Comparison of ENCODE assay signal across 25 cellular contexts in genomic region chr3:12946134-12946533, GRCh38.
DNase-seq lines count a peak whose midpoint lies in the region; ATAC-seq and TF ChIP-seq lines count a peak whose summit lies in the region.
"Had no signal": no experiment of that assay in that cellular context is flagged by ENCODE, and none has a peak within 500 bp of the region (broad histone marks: within the 10 kb centered on the region; RNA-seq: fewer than 3 reads in every experiment).

No MANE protein-coding gene starts in this region.

- no peak for ATAC-seq in stimulated activated memory B cell treated with anti-CD40 and anti-IgM and Interleukin-4, amounts not matched to agents 10 μg/mL and 1 μg/mL and 100 μg/mL, for 72 hours
- no peak for ATAC-seq in HG03439 (IDR thresholded peaks at IDR 0.05; ENCODE audit: unreplicated experiment)
- no peak for ATAC-seq in GM18861 (IDR thresholded peaks at IDR 0.05; ENCODE audit: unreplicated experiment)
- ATAC-seq: activated CD8-positive, alpha-beta T cell treated with anti-CD3 and anti-CD28 coated beads, Interleukin-2, amount 10 ng/mL, durations not matched to agents 7 days and 5 days; activated T-cell treated with anti-CD3 and anti-CD28 coated beads, Interleukin-2, amount 50 U/mL, for 4 hours; body of pancreas; WTC11 had no signal

- no TSS peak for BruUV-seq in Calu3 (replicated peaks; lab: Mats Ljungman, UMichigan)

- peak overlapping the region in 2 of 7 donors; percentile 12 to 24 for H3K4me3 Mint-ChIP-seq in CD8-positive, alpha-beta memory T cell
- H3K4me3 Mint-ChIP-seq in immature natural killer cell (peak overlapping the region in 4 of 5 donors; percentile 34 to 70 (median 52)), Calu3 (ENCODE audit: low read depth, unreplicated experiment) (no peak overlapping the region)
- no peak overlapping the region for H3K4me3 Mint-ChIP-seq in stimulated activated memory B cell treated with anti-CD40 and anti-IgM and Interleukin-4, amounts not matched to agents 10 μg/mL and 1 μg/mL and 100 μg/mL, for 72 hours
- H3K4me3 Mint-ChIP-seq in activated CD4-positive, alpha-beta memory T cell treated with anti-CD3 and anti-CD28 coated beads for 36 hours, result no peak overlapping the region
- H3K4me3 Mint-ChIP-seq: activated CD8-positive, alpha-beta T cell treated with anti-CD3 and anti-CD28 coated beads, Interleukin-2, amount 10 ng/mL, durations not matched to agents 7 days and 5 days; activated naive CD4-positive, alpha-beta T cell treated with anti-CD3 and anti-CD28 coated beads, Interleukin-2, amount 50 U/mL, for 24 hours; activated T-cell treated with anti-CD3 and anti-CD28 coated beads, Interleukin-2, amount 50 U/mL, for 4 hours; WTC11 had no signal

- DNase-seq in CD8-positive, alpha-beta memory T cell, result no peak
- DNase-seq in ascending aorta (ENCODE audit: low spot score in 2 of 2) (no peak), immature natural killer cell (no peak), Calu3 (no peak)
- DNase-seq in activated CD4-positive, alpha-beta memory T cell treated with anti-CD3 and anti-CD28 coated beads for 36 hours, result no peak
- DNase-seq: activated CD8-positive, alpha-beta T cell treated with anti-CD3 and anti-CD28 coated beads, Interleukin-2, amount 10 ng/mL, durations not matched to agents 7 days and 5 days; activated T-cell treated with anti-CD3 and anti-CD28 coated beads, Interleukin-2, amount 50 U/mL, for 4 hours; body of pancreas; Caco-2; HCEC 1CT; NCI-H1105; NCI-H2081; NK-92 treated with Interleukin-12 subunit alpha and Interleukin-12 subunit beta, amount 100 ng/mL, for 24 hours; Peyer's patch; posterior cingulate gyrus; sigmoid colon; trophoblast cell had no signal

- no peaks in the 10 kb centered on the region for H3K9me3 Mint-ChIP-seq in CD8-positive, alpha-beta memory T cell
- no peaks in the 10 kb centered on the region for H3K9me3 Mint-ChIP-seq in immature natural killer cell
- no peaks in the 10 kb centered on the region for H3K9me3 Mint-ChIP-seq in stimulated activated memory B cell treated with anti-CD40 and anti-IgM and Interleukin-4, amounts not matched to agents 10 μg/mL and 1 μg/mL and 100 μg/mL, for 72 hours
- no peaks in the 10 kb centered on the region for H3K9me3 Mint-ChIP-seq in Calu3 (ENCODE audit: low read depth, unreplicated experiment)
- H3K9me3 Mint-ChIP-seq in activated CD4-positive, alpha-beta memory T cell treated with anti-CD3 and anti-CD28 coated beads for 36 hours, result no peaks in the 10 kb centered on the region
- H3K9me3 Mint-ChIP-seq: activated naive CD4-positive, alpha-beta T cell treated with anti-CD3 and anti-CD28 coated beads, Interleukin-2, amount 50 U/mL, for 24 hours; activated T-cell treated with anti-CD3 and anti-CD28 coated beads, Interleukin-2, amount 50 U/mL, for 4 hours; WTC11 had no signal

- H3K27ac ChIP-seq in CD8-positive, alpha-beta memory T cell (ENCODE audit: low read depth, low read length), result no peak overlapping the region
- peak overlapping the region; percentile 80 to 92 for H3K27ac ChIP-seq in ascending aorta
- H3K27ac ChIP-seq: body of pancreas, hepatocyte, Peyer's patch, sigmoid colon, SJSA1 had no signal

- H3K4me1 ChIP-seq in CD8-positive, alpha-beta memory T cell (ENCODE audit: insufficient read depth, low read length), result peaks cover 38% of the 10 kb centered on the region
- peaks cover 42 to 76% of the 10 kb centered on the region in 2 donors for H3K4me1 ChIP-seq in ascending aorta
- H3K4me1 ChIP-seq: Caco-2 had no signal

- peaks cover 9% of the 10 kb centered on the region for H3K36me3 ChIP-seq in CD8-positive, alpha-beta memory T cell (ENCODE audit: insufficient read depth, low read length)
- H3K36me3 ChIP-seq in ascending aorta, result peaks cover 8 to 10% of the 10 kb centered on the region in 2 donors

- intact Hi-C loops in ascending aorta (cut with DNase I), result no loop called here
- intact Hi-C loops in Calu3 (cut with micrococcal nuclease; ENCODE audit: unreplicated experiment), result no loop called here
- intact Hi-C loops in activated CD4-positive, alpha-beta memory T cell treated with anti-CD3 and anti-CD28 coated beads for 36 hours (cut with micrococcal nuclease), result no loop called here

- POLR2A ChIA-PET in CD8-positive, alpha-beta memory T cell (lab: Charles Lee), result no interaction called here
- POLR2A ChIA-PET in activated CD4-positive, alpha-beta memory T cell treated with anti-CD3 and anti-CD28 coated beads for 36 hours (lab: Charles Lee), result interaction anchor here (1.7 kb wide), 1 partner anchor 17 kb away, joined by 6 read pairs; no protein-coding TSS in a partner anchor

- TF ChIP-seq CTCF in ascending aorta (IDR thresholded peaks at IDR 0.05) (no peak), Calu3 (IDR thresholded peaks at IDR 0.05; ENCODE audit: unreplicated experiment) (no peak)

- H3K27me3 Mint-ChIP-seq in CD8-positive, alpha-beta memory T cell, result no peaks in the 10 kb centered on the region
- H3K27me3 Mint-ChIP-seq in immature natural killer cell (ENCODE audit: low read depth in 3 of 3), result no peaks in the 10 kb centered on the region
- no peaks in the 10 kb centered on the region for H3K27me3 Mint-ChIP-seq in stimulated activated memory B cell treated with anti-CD40 and anti-IgM and Interleukin-4, amounts not matched to agents 10 μg/mL and 1 μg/mL and 100 μg/mL, for 72 hours
- H3K27me3 Mint-ChIP-seq in Calu3 (ENCODE audit: unreplicated experiment), result no peaks in the 10 kb centered on the region
- H3K27me3 Mint-ChIP-seq in activated CD4-positive, alpha-beta memory T cell treated with anti-CD3 and anti-CD28 coated beads for 36 hours, result no peaks in the 10 kb centered on the region
- H3K27me3 Mint-ChIP-seq: activated naive CD4-positive, alpha-beta T cell treated with anti-CD3 and anti-CD28 coated beads, Interleukin-2, amount 50 U/mL, for 24 hours had no signal

- peaks cover 0 to 27% (median under 1%) of the 10 kb centered on the region in 3 donors for H3K36me3 Mint-ChIP-seq in CD8-positive, alpha-beta memory T cell
- no peaks in the 10 kb centered on the region for H3K36me3 Mint-ChIP-seq in immature natural killer cell
- H3K36me3 Mint-ChIP-seq in stimulated activated memory B cell treated with anti-CD40 and anti-IgM and Interleukin-4, amounts not matched to agents 10 μg/mL and 1 μg/mL and 100 μg/mL, for 72 hours, result peaks cover 7% of the 10 kb centered on the region
- H3K36me3 Mint-ChIP-seq in Calu3 (ENCODE audit: insufficient read depth, unreplicated experiment), result peaks cover 4% of the 10 kb centered on the region
- H3K36me3 Mint-ChIP-seq in activated CD4-positive, alpha-beta memory T cell treated with anti-CD3 and anti-CD28 coated beads for 36 hours, result no peaks in the 10 kb centered on the region
- H3K36me3 Mint-ChIP-seq: activated naive CD4-positive, alpha-beta T cell treated with anti-CD3 and anti-CD28 coated beads, Interleukin-2, amount 50 U/mL, for 24 hours; WTC11 had no signal

- H3K4me3 ChIP-seq in CD8-positive, alpha-beta memory T cell (ENCODE audit: low read length), result no peak overlapping the region
- no peak overlapping the region for H3K4me3 ChIP-seq in ascending aorta
- H3K4me3 ChIP-seq: body of pancreas, hepatocyte, lung, Peyer's patch, sigmoid colon, SJSA1 had no signal

- no peaks in the 10 kb centered on the region for H3K9me3 ChIP-seq in CD8-positive, alpha-beta memory T cell (ENCODE audit: low read length)
- no peaks in the 10 kb centered on the region for H3K9me3 ChIP-seq in ascending aorta
- H3K9me3 ChIP-seq: body of pancreas, Caco-2, Peyer's patch, sigmoid colon, SJSA1 had no signal

- CTCF ChIA-PET in CD8-positive, alpha-beta memory T cell (lab: Charles Lee), result interaction anchor here (1.2 kb wide), 1 partner anchor 10 kb away, joined by 3 read pairs; no protein-coding TSS in a partner anchor
- CTCF ChIA-PET in Calu3 (lab: Charles Lee), result no interaction called here
- CTCF ChIA-PET in activated CD4-positive, alpha-beta memory T cell treated with anti-CD3 and anti-CD28 coated beads for 36 hours (lab: Charles Lee), result interaction anchor here (1.0 to 1.1 kb wide), 2 partner anchors 14 to 37 kb away, joined by 3 to 5 read pairs; no protein-coding TSS in a partner anchor

- peak overlapping the region; percentile 11 to 66 (median 32) for H3K27ac Mint-ChIP-seq in CD8-positive, alpha-beta memory T cell
- H3K27ac Mint-ChIP-seq in immature natural killer cell (peak overlapping the region in 3 of 6 donors; percentile 14 to 77 (median 72)), Calu3 (ENCODE audit: unreplicated experiment) (no peak overlapping the region)
- peak overlapping the region; percentile 86 for H3K27ac Mint-ChIP-seq in stimulated activated memory B cell treated with anti-CD40 and anti-IgM and Interleukin-4, amounts not matched to agents 10 μg/mL and 1 μg/mL and 100 μg/mL, for 72 hours
- no peak overlapping the region for H3K27ac Mint-ChIP-seq in activated CD4-positive, alpha-beta memory T cell treated with anti-CD3 and anti-CD28 coated beads for 36 hours
- H3K27ac Mint-ChIP-seq: activated CD8-positive, alpha-beta T cell treated with anti-CD3 and anti-CD28 coated beads, Interleukin-2, amount 10 ng/mL, durations not matched to agents 7 days and 5 days had no signal

- peaks cover 44 to 53% (median 44%) of the 10 kb centered on the region in 3 donors for H3K4me1 Mint-ChIP-seq in CD8-positive, alpha-beta memory T cell
- H3K4me1 Mint-ChIP-seq in immature natural killer cell, result peaks cover 55 to 64% of the 10 kb centered on the region in 2 donors
- peaks cover 57% of the 10 kb centered on the region for H3K4me1 Mint-ChIP-seq in stimulated activated memory B cell treated with anti-CD40 and anti-IgM and Interleukin-4, amounts not matched to agents 10 μg/mL and 1 μg/mL and 100 μg/mL, for 72 hours
- H3K4me1 Mint-ChIP-seq in Calu3 (ENCODE audit: low read depth, unreplicated experiment), result no peaks in the 10 kb centered on the region
- H3K4me1 Mint-ChIP-seq in activated CD4-positive, alpha-beta memory T cell treated with anti-CD3 and anti-CD28 coated beads for 36 hours (ENCODE audit: low read depth), result peaks cover 39% of the 10 kb centered on the region

- no peaks in the 10 kb centered on the region for H3K27me3 ChIP-seq in CD8-positive, alpha-beta memory T cell (ENCODE audit: insufficient read depth, low read length, poor library complexity, severe bottlenecking)
- no peaks in the 10 kb centered on the region for H3K27me3 ChIP-seq in ascending aorta
- H3K27me3 ChIP-seq: body of pancreas, hepatocyte, Peyer's patch, sigmoid colon, SJSA1 had no signal

Comparison
In these comparisons a context has a peak if more than half of its experiments do, and no peak if none do; other contexts are left out.
1. H3K27ac Mint-ChIP-seq: peak in CD8-positive, alpha-beta memory T cell (8 of 8) and stimulated activated memory B cell treated with anti-CD40 and anti-IgM and Interleukin-4, amounts not matched to agents 10 μg/mL and 1 μg/mL and 100 μg/mL, for 72 hours (single experiment); none in Calu3 (single experiment) and activated CD4-positive, alpha-beta memory T cell treated with anti-CD3 and anti-CD28 coated beads for 36 hours (single experiment).
2. H3K4me3 Mint-ChIP-seq: peak in immature natural killer cell (4 of 5); none in stimulated activated memory B cell treated with anti-CD40 and anti-IgM and Interleukin-4, amounts not matched to agents 10 μg/mL and 1 μg/mL and 100 μg/mL, for 72 hours (single experiment), Calu3 (single experiment) and activated CD4-positive, alpha-beta memory T cell treated with anti-CD3 and anti-CD28 coated beads for 36 hours (single experiment).